Comparison of ENCODE assay signal across 10 cellular contexts in genomic region chr11:79406376-79406775, GRCh38. TPM values are rescaled to one million over a fixed set of nuclear protein-coding genes. Genes with fewer than 3 reads are reported as not detected.
A peak's percentile ranks its signal among the peaks of the same experiment; 100 is the strongest.
DNase-seq lines count a peak whose midpoint lies in the region; ATAC-seq and TF ChIP-seq lines count a peak whose summit lies in the region.
"Had no signal": no experiment of that assay in that cellular context is flagged by ENCODE, and none has a peak within 500 bp of the region (broad histone marks: within the 10 kb centered on the region; RNA-seq: fewer than 3 reads in every experiment).

No MANE protein-coding gene starts in this region.

- H3K36me3 Mint-ChIP-seq in naive B cell: no peaks in the 10 kb centered on the region
- H3K36me3 Mint-ChIP-seq in activated CD8-positive, alpha-beta T cell treated with anti-CD3 and anti-CD28 coated beads for 36 hours (ENCODE audit: low read depth): no peaks in the 10 kb centered on the region
- H3K36me3 Mint-ChIP-seq: stimulated activated effector memory CD8-positive, alpha-beta T cell treated with anti-CD3 and anti-CD28 coated beads, Interleukin-12 subunit alpha, Interleukin-12 subunit beta, amount 100 ng/mL, for 72 hours had no signal

- ATAC-seq in GM19023 (IDR thresholded peaks at IDR 0.05; ENCODE audit: unreplicated experiment): peak; percentile 95
- peak; percentile 95 for ATAC-seq in HG02610 (IDR thresholded peaks at IDR 0.05; ENCODE audit: unreplicated experiment)
- ATAC-seq in HG03520 (IDR thresholded peaks at IDR 0.05; ENCODE audit: unreplicated experiment): peak; percentile 93
- ATAC-seq in naive B cell (ENCODE audit: low read depth in 2 of 2): peak; percentile 86 to 96
- no peak for ATAC-seq in activated CD8-positive, alpha-beta T cell treated with anti-CD3 and anti-CD28 coated beads for 36 hours
- ATAC-seq: stimulated activated effector memory CD8-positive, alpha-beta T cell treated with anti-CD3 and anti-CD28 coated beads, Interleukin-12 subunit alpha, Interleukin-12 subunit beta, amount 100 ng/mL, for 72 hours had no signal

- DNase-seq in naive B cell: peak; percentile 48
- DNase-seq in activated naive CD4-positive, alpha-beta T cell treated with anti-CD3 and anti-CD28 coated beads, Interleukin-2, amount 50 U/mL, for 16 hours: no peak
- no peak for DNase-seq in NCI-H1930 (lab: John Stamatoyannopoulos, UW)
- no peak for DNase-seq in activated CD8-positive, alpha-beta T cell treated with anti-CD3 and anti-CD28 coated beads for 36 hours
- DNase-seq in KG1 (lab: John Stamatoyannopoulos, UW): no peak
- DNase-seq: NCI-H748 treated with DMSO at 0.1 percent for 48 hours had no signal

- no peak for TF ChIP-seq CTCF in activated CD8-positive, alpha-beta T cell treated with anti-CD3 and anti-CD28 coated beads for 36 hours (IDR thresholded peaks at IDR 0.05)

- H3K9me3 Mint-ChIP-seq in naive B cell: peaks cover 0 to 6% (median 2%) of the 10 kb centered on the region in 7 donors
- H3K9me3 Mint-ChIP-seq in activated CD8-positive, alpha-beta T cell treated with anti-CD3 and anti-CD28 coated beads for 36 hours: peaks cover 3% of the 10 kb centered on the region

- intact Hi-C loops in activated CD8-positive, alpha-beta T cell treated with anti-CD3 and anti-CD28 coated beads for 36 hours (cut with micrococcal nuclease): no loop called here

- H3K4me1 Mint-ChIP-seq in naive B cell: peaks cover 0 to 12% (median 6%) of the 10 kb centered on the region in 3 donors
- no peaks in the 10 kb centered on the region for H3K4me1 Mint-ChIP-seq in activated CD8-positive, alpha-beta T cell treated with anti-CD3 and anti-CD28 coated beads for 36 hours (ENCODE audit: low read depth)
- H3K4me1 Mint-ChIP-seq: stimulated activated effector memory CD8-positive, alpha-beta T cell treated with anti-CD3 and anti-CD28 coated beads, Interleukin-12 subunit alpha, Interleukin-12 subunit beta, amount 100 ng/mL, for 72 hours had no signal

- CTCF ChIA-PET in activated CD8-positive, alpha-beta T cell treated with anti-CD3 and anti-CD28 coated beads for 36 hours (lab: Charles Lee): no interaction called here

- POLR2A ChIA-PET in activated CD8-positive, alpha-beta T cell treated with anti-CD3 and anti-CD28 coated beads for 36 hours (lab: Charles Lee): no interaction called here

- peaks cover 6 to 16% (median 11%) of the 10 kb centered on the region in 3 donors for H3K27me3 Mint-ChIP-seq in naive B cell
- H3K27me3 Mint-ChIP-seq in activated CD8-positive, alpha-beta T cell treated with anti-CD3 and anti-CD28 coated beads for 36 hours: peaks cover 2% of the 10 kb centered on the region

- peak overlapping the region in 3 of 6 donors; percentile 67 to 97 (median 79) for H3K27ac Mint-ChIP-seq in naive B cell
- H3K27ac Mint-ChIP-seq in activated CD8-positive, alpha-beta T cell treated with anti-CD3 and anti-CD28 coated beads for 36 hours: no peak overlapping the region
- H3K27ac Mint-ChIP-seq: stimulated activated effector memory CD8-positive, alpha-beta T cell treated with anti-CD3 and anti-CD28 coated beads, Interleukin-12 subunit alpha, Interleukin-12 subunit beta, amount 100 ng/mL, for 72 hours had no signal

- H3K4me3 Mint-ChIP-seq in naive B cell: peak overlapping the region in 1 of 8 donors; percentile 45
- H3K4me3 Mint-ChIP-seq in activated CD8-positive, alpha-beta T cell treated with anti-CD3 and anti-CD28 coated beads for 36 hours: no peak overlapping the region
- H3K4me3 Mint-ChIP-seq: stimulated activated effector memory CD8-positive, alpha-beta T cell treated with anti-CD3 and anti-CD28 coated beads, Interleukin-12 subunit alpha, Interleukin-12 subunit beta, amount 100 ng/mL, for 72 hours had no signal

RNA-seq across cellular contexts. Expression of gene TENM4, which starts 34.5 kb away (rescaled TPM):
- 1 to 10 TPM in 1 of 6 donors, not detected in 5; 3.8 TPM for polyA plus RNA-seq in naive B cell (ENCODE audit: low read depth in 6 of 6)
- total RNA-seq in activated CD8-positive, alpha-beta T cell treated with anti-CD3 and anti-CD28 coated beads for 36 hours: not detected
